22 cellular contexts compared by ENCODE assay signal in genomic region chr12:25123126-25123525, GRCh38.
DNase-seq lines count a peak whose midpoint lies in the region; ATAC-seq, FAIRE-seq and TF ChIP-seq lines count a peak whose summit lies in the region.
"Had no signal": no experiment of that assay in that cellular context is flagged by ENCODE, and none has a peak within 500 bp of the region (broad histone marks: within the 10 kb centered on the region; RNA-seq: fewer than 3 reads in every experiment).

No MANE protein-coding gene starts in this region.

- H3K4me1 ChIP-seq in Karpas-422 (ENCODE audit: low read length): peaks cover 6% of the 10 kb centered on the region; the same call in 1 of the 2 replicates
- no peaks in the 10 kb centered on the region for H3K4me1 ChIP-seq in MM.1S (ENCODE audit: low read length)
- H3K4me1 ChIP-seq in GM12878 (ENCODE audit: control insufficient read depth, insufficient read depth, low read length): no peaks in the 10 kb centered on the region
- H3K4me1 ChIP-seq: A549 had no signal

- no peak for FAIRE-seq in GM12878 (lab: Jason Lieb, UNC)
- FAIRE-seq: A549, G401.6, GM12891, H54 had no signal

- SMC1A ChIA-PET in GM12878 (lab: Charles Lee; ENCODE audit: uncharacterized antibody, unreplicated experiment): interaction anchor here (0.6 to 2.4 kb wide), 7 partner anchors 9 to 270 kb away, joined by 3 to 19 read pairs (median 4); no protein-coding TSS in a partner anchor

- no TSS peak for BruUV-seq in GM12878 (replicated peaks; lab: Mats Ljungman, UMichigan)

- no peak; the same call in 2 of the 3 replicates for ATAC-seq in GM12878
- ATAC-seq: A549 had no signal

- in situ Hi-C loops in GM12878 (cut with MboI): no loop called here

- intact Hi-C loops in GM12878 (cut with micrococcal nuclease; ENCODE audit: unreplicated experiment): no loop called here

- POLR2A ChIA-PET in GM12878 (lab: Charles Lee): no interaction called here

- CTCF ChIA-PET in GM12878 (lab: Yijun Ruan, JAX): interaction anchor here (1.2 to 10.8 kb wide), 4 partner anchors 31 to 162 kb away, joined by 3 to 161 read pairs (median 6); no protein-coding TSS in a partner anchor

- no peak for TF ChIP-seq EP300 in GM12878 (IDR thresholded peaks at IDR 0.05; ENCODE audit: borderline replicate concordance in 1 of 2, control insufficient read depth in 1 of 2, low read depth in 2 of 2, low read length in 2 of 2)

- H3K9me3 ChIP-seq in Karpas-422 (ENCODE audit: low read length) (no peaks in the 10 kb centered on the region), MM.1S (replicated peaks; ENCODE audit: insufficient read depth, low read length) (no peaks in the 10 kb centered on the region), GM12878 (replicated peaks; ENCODE audit: control insufficient read depth, insufficient read depth, low read length) (no peaks in the 10 kb centered on the region)
- H3K9me3 ChIP-seq: A549, HAP-1 had no signal

- H3K4me3 ChIP-seq in AG09309 (ENCODE audit: control insufficient read depth, low read depth, low read length): no peak overlapping the region
- H3K4me3 ChIP-seq in Karpas-422 (ENCODE audit: low read length): no peak overlapping the region
- H3K4me3 ChIP-seq in MM.1S (ENCODE audit: low read length): no peak overlapping the region
- H3K4me3 ChIP-seq in GM12878: no peak overlapping the region
- H3K4me3 ChIP-seq: A549, HAP-1 had no signal

- H3K4me2 ChIP-seq in Karpas-422 (ENCODE audit: low read depth, low read length, poor library complexity, severe bottlenecking) (no peak overlapping the region), MM.1S (ENCODE audit: low read depth, low read length) (no peak overlapping the region), GM12878 (ENCODE audit: control insufficient read depth, insufficient read depth) (no peak overlapping the region)
- H3K4me2 ChIP-seq: A549 had no signal

- H3K9ac ChIP-seq in Karpas-422 (ENCODE audit: low read length): no peak overlapping the region
- H3K9ac ChIP-seq in MM.1S (ENCODE audit: low read length): no peak overlapping the region
- no peak overlapping the region for H3K9ac ChIP-seq in GM12878 (ENCODE audit: control insufficient read depth, insufficient read depth, low read length)

- no peaks in the 10 kb centered on the region for H3K79me2 ChIP-seq in Karpas-422 (ENCODE audit: low read length)
- H3K79me2 ChIP-seq in MM.1S (ENCODE audit: low read length): no peaks in the 10 kb centered on the region
- no peaks in the 10 kb centered on the region for H3K79me2 ChIP-seq in GM12878 (ENCODE audit: control insufficient read depth, insufficient read depth, low read length)

- H3K27ac ChIP-seq in Karpas-422 (ENCODE audit: low read length) (no peak overlapping the region), MM.1S (ENCODE audit: low read length) (no peak overlapping the region), GM12878 (ENCODE audit: control insufficient read depth, insufficient read depth) (no peak overlapping the region), substantia nigra (ENCODE audit: low read depth, low read length, poor library complexity, severe bottlenecking) (no peak overlapping the region)
- H3K27ac ChIP-seq: A549 had no signal

- RAD21 ChIA-PET in GM12878 (lab: Charles Lee; ENCODE audit: unreplicated experiment): interaction anchor here (0.9 to 2.2 kb wide), 2 partner anchors 32 to 131 kb away, joined by 3 to 14 read pairs; no protein-coding TSS in a partner anchor

- H3K27me3 ChIP-seq in Karpas-422 (ENCODE audit: low read length) (no peaks in the 10 kb centered on the region), MM.1S (replicated peaks; ENCODE audit: insufficient read depth, low read length) (no peaks in the 10 kb centered on the region), GM12878 (replicated peaks in 1 of 2; ENCODE audit: control insufficient read depth in 2 of 2, insufficient read depth in 2 of 2, low read length in 1 of 2) (no peaks in the 10 kb centered on the region)

- TF ChIP-seq RAD21 in GM12878 (IDR thresholded peaks at IDR 0.05; ENCODE audit: insufficient read depth, low read depth, low read length): no peak

- 48% methylated on average over 1 of the region's 1 CpG for WGBS in GM12878 (ENCODE audit: insufficient coverage, insufficient replicate concordance, low lambda C conversion rate, missing lambda C conversion rate)

- no peaks in the 10 kb centered on the region for H3F3A ChIP-seq in MM.1S (ENCODE audit: insufficient read depth, low read length)

- no peak for TF ChIP-seq CTCF in AG09309 (IDR thresholded peaks at IDR 0.05; ENCODE audit: control insufficient read depth, insufficient read depth, low read depth, low read length, missing control alignments)
- no peak for TF ChIP-seq CTCF in MM.1S (IDR thresholded peaks at IDR 0.05; ENCODE audit: low read length)
- TF ChIP-seq CTCF in GM12878 (IDR thresholded peaks at IDR 0.05 in 2 of 3, conservative IDR thresholded peaks at IDR 0.05 in 1 of 3; ENCODE audit: control insufficient read depth in 2 of 3, extremely low read depth in 1 of 3, insufficient read depth in 1 of 3, low read depth in 3 of 3, low read length in 3 of 3): no peak

- TF ChIP-seq POLR2A in GM12878 (IDR thresholded peaks at IDR 0.05; ENCODE audit: low read depth, low read length): no peak

- DNase-seq in AG09309 (ENCODE audit: low read depth): peak; percentile 5
- no peak for DNase-seq in Karpas-422
- peak; percentile 8 for DNase-seq in MM.1S
- no peak for DNase-seq in GM12878 (ENCODE audit: low read depth, low spot score)
- DNase-seq in substantia nigra (lab: John Stamatoyannopoulos, UW): no peak
- DNase-seq in epidermal melanocyte (ENCODE audit: insufficient read length, low spot score): no peak
- DNase-seq in NCI-H2171 treated with DMSO at 0.1 percent for 48 hours (lab: John Stamatoyannopoulos, UW): no peak
- DNase-seq in HUDEP-2 (lab: John Stamatoyannopoulos, UW; ENCODE audit: unreplicated experiment in 76 of 76): no peak
- DNase-seq: 8988T; ACHN; C1 segment of cervical spinal cord; Caco-2; CD4-positive, alpha-beta memory T cell; DMS153; DND-41; GOT3; HFFc6 had no signal

- no peaks in the 10 kb centered on the region for H3K9me2 ChIP-seq in Karpas-422 (replicated peaks; ENCODE audit: insufficient read depth, low read length)
- H3K9me2 ChIP-seq in MM.1S (replicated peaks; ENCODE audit: insufficient read depth, low read length): no peaks in the 10 kb centered on the region

- no peaks in the 10 kb centered on the region for H3K36me3 ChIP-seq in Karpas-422 (ENCODE audit: insufficient read depth, low read length)
- H3K36me3 ChIP-seq in MM.1S (replicated peaks; ENCODE audit: insufficient read depth, low read length): no peaks in the 10 kb centered on the region
- no peaks in the 10 kb centered on the region for H3K36me3 ChIP-seq in GM12878 (ENCODE audit: control insufficient read depth in 2 of 2, insufficient read depth in 2 of 2, low read length in 1 of 2)
- H3K36me3 ChIP-seq: HAP-1 had no signal

- H4K20me1 ChIP-seq in Karpas-422 (ENCODE audit: insufficient read depth, low read depth, low read length) (no peaks in the 10 kb centered on the region), MM.1S (ENCODE audit: insufficient read depth, low read length) (no peaks in the 10 kb centered on the region), GM12878 (ENCODE audit: control insufficient read depth, insufficient read depth) (no peaks in the 10 kb centered on the region)

- 0 out of 2 replicates have a peak overlapping the region, but pooled peaks have one; percentile 42 for H2AFZ ChIP-seq in Karpas-422 (ENCODE audit: low read length)
- no peak overlapping the region for H2AFZ ChIP-seq in MM.1S (ENCODE audit: low read length)
- no peak overlapping the region for H2AFZ ChIP-seq in GM12878 (ENCODE audit: control insufficient read depth, low read depth, low read length)

TF ChIP-seq in GM12878, 131 proteins besides CTCF, POLR2A, EP300 and RAD21:
- no peak for TF ChIP-seq MTA2 (IDR thresholded peaks at IDR 0.05; ENCODE audit: low read depth)
- TF ChIP-seq ZSCAN29 (IDR thresholded peaks at IDR 0.05): no peak
- TF ChIP-seq FOS (IDR thresholded peaks at IDR 0.05; ENCODE audit: borderline replicate concordance, extremely low read depth, insufficient read length): no peak
- TF ChIP-seq ZBTB40 (IDR thresholded peaks at IDR 0.05; ENCODE audit: borderline replicate concordance): peak; percentile 55; the same call in 1 of the 2 replicates
- no peak for TF ChIP-seq STAT1 (conservative IDR thresholded peaks at IDR 0.05)
- TF ChIP-seq FOXK2 (IDR thresholded peaks at IDR 0.05): no peak

Comparison
In these comparisons a context has a peak if more than half of its experiments do, and no peak if none do; other contexts are left out.
1. DNase-seq: peak in AG09309 (single experiment) and MM.1S (single experiment); none in Karpas-422 (single experiment), GM12878 (single experiment), substantia nigra (0 of 49), epidermal melanocyte (single experiment), NCI-H2171 treated with DMSO at 0.1 percent for 48 hours (single experiment) and HUDEP-2 (0 of 76).